In genomic region chr3:167844528-167844927, GRCh38 we compare ENCODE assay signal across 1 cellular context.
TF ChIP-seq lines count a peak whose summit lies in the region.

No MANE protein-coding gene starts in this region.

TF ChIP-seq in HepG2, 621 proteins besides CTCF, POLR2A, EP300 and RAD21 (continued from another document):
- TF ChIP-seq HIC2 (CRISPR knock-in tag; IDR thresholded peaks at IDR 0.05; ENCODE audit: low read depth) (no peak), STAT5B (CRISPR knock-in tag; IDR thresholded peaks at IDR 0.05) (no peak), ZNF883 (CRISPR knock-in tag; IDR thresholded peaks at IDR 0.05; ENCODE audit: not compliant biosample characterization) (no peak), TGIF2 (CRISPR knock-in tag; IDR thresholded peaks at IDR 0.05) (no peak), ONECUT2 (CRISPR knock-in tag; IDR thresholded peaks at IDR 0.05) (no peak), NFE2L2 (IDR thresholded peaks at IDR 0.05; ENCODE audit: low read length) (no peak)
- TF ChIP-seq, protein P1, sequence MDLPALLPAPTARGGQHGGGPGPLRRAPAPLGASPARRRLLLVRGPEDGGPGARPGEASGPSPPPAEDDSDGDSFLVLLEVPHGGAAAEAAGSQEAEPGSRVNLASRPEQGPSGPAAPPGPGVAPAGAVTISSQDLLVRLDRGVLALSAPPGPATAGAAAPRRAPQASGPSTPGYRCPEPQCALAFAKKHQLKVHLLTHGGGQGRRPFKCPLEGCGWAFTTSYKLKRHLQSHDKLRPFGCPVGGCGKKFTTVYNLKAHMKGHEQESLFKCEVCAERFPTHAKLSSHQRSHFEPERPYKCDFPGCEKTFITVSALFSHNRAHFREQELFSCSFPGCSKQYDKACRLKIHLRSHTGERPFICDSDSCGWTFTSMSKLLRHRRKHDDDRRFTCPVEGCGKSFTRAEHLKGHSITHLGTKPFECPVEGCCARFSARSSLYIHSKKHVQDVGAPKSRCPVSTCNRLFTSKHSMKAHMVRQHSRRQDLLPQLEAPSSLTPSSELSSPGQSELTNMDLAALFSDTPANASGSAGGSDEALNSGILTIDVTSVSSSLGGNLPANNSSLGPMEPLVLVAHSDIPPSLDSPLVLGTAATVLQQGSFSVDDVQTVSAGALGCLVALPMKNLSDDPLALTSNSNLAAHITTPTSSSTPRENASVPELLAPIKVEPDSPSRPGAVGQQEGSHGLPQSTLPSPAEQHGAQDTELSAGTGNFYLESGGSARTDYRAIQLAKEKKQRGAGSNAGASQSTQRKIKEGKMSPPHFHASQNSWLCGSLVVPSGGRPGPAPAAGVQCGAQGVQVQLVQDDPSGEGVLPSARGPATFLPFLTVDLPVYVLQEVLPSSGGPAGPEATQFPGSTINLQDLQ (CRISPR knock-in tag; IDR thresholded peaks at IDR 0.05), result no peak
